In genomic region chr12:96375173-96375572, GRCh38 we compare ENCODE assay signal across 1 cellular context.
TF ChIP-seq lines count a peak whose summit lies in the region.

No MANE protein-coding gene starts in this region.

TF ChIP-seq in GM23338, 12 proteins besides CTCF, POLR2A, EP300 and RAD21 (continued from another document):
- no peak for TF ChIP-seq ZNF462 (CRISPR knock-in tag; IDR thresholded peaks at IDR 0.05)
- TF ChIP-seq JUNB (IDR thresholded peaks at IDR 0.05; ENCODE audit: unreplicated experiment): no peak
- TF ChIP-seq EZH2 (IDR thresholded peaks at IDR 0.05; ENCODE audit: low read depth, unreplicated experiment): no peak
- TF ChIP-seq, protein P1, sequence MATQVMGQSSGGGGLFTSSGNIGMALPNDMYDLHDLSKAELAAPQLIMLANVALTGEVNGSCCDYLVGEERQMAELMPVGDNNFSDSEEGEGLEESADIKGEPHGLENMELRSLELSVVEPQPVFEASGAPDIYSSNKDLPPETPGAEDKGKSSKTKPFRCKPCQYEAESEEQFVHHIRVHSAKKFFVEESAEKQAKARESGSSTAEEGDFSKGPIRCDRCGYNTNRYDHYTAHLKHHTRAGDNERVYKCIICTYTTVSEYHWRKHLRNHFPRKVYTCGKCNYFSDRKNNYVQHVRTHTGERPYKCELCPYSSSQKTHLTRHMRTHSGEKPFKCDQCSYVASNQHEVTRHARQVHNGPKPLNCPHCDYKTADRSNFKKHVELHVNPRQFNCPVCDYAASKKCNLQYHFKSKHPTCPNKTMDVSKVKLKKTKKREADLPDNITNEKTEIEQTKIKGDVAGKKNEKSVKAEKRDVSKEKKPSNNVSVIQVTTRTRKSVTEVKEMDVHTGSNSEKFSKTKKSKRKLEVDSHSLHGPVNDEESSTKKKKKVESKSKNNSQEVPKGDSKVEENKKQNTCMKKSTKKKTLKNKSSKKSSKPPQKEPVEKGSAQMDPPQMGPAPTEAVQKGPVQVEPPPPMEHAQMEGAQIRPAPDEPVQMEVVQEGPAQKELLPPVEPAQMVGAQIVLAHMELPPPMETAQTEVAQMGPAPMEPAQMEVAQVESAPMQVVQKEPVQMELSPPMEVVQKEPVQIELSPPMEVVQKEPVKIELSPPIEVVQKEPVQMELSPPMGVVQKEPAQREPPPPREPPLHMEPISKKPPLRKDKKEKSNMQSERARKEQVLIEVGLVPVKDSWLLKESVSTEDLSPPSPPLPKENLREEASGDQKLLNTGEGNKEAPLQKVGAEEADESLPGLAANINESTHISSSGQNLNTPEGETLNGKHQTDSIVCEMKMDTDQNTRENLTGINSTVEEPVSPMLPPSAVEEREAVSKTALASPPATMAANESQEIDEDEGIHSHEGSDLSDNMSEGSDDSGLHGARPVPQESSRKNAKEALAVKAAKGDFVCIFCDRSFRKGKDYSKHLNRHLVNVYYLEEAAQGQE (IDR thresholded peaks at IDR 0.05; ENCODE audit: unreplicated experiment): no peak
- no peak for TF ChIP-seq EZH2phosphoT487 (IDR thresholded peaks at IDR 0.05; ENCODE audit: unreplicated experiment)
- no peak for TF ChIP-seq CREB1 (CRISPR knock-in tag; IDR thresholded peaks at IDR 0.05; ENCODE audit: low read depth)
